ENCODE assay signal across 9 cellular contexts in genomic region chr15:100501095-100501494, GRCh38. TPM values are rescaled to one million over a fixed set of nuclear protein-coding genes. Genes with fewer than 3 reads are reported as not detected.
"Had no signal": no experiment of that assay in that cellular context is flagged by ENCODE, and none has a peak within 500 bp of the region (broad histone marks: within the 10 kb centered on the region; RNA-seq: fewer than 3 reads in every experiment).

No MANE protein-coding gene starts in this region.

- DNase-seq: GDM1, GF-D8 had no signal

- H3K4me3 ChIP-seq: GM12878 had no signal

- FAIRE-seq: G401.6, GM12878, GM12891, GM12892, GM18507, GM19239 had no signal

- ATAC-seq: GM12878 had no signal

RNA-seq across cellular contexts. Expression of gene CERS3, which starts 27.7 kb away (rescaled TPM):
- total RNA-seq: G401, GM12878 had no signal
- polyA plus RNA-seq: GM12878 had no signal
